17 cellular contexts compared by ENCODE assay signal in genomic region chr5:143547342-143547741, GRCh38.
"Had no signal": no experiment of that assay in that cellular context is flagged by ENCODE, and none has a peak within 500 bp of the region (broad histone marks: within the 10 kb centered on the region; RNA-seq: fewer than 3 reads in every experiment).

No MANE protein-coding gene starts in this region.

- H3K27me3 ChIP-seq: esophagus muscularis mucosa, gastroesophageal sphincter, ovary, right atrium auricular region had no signal

- H3K4me3 Mint-ChIP-seq: dendritic cell treated with granulocyte-macrophage colony-stimulating factor and Interleukin-4, amounts not matched to agents 40 ng/mL and 50 ng/mL, for 4 days; effector memory CD8-positive, alpha-beta T cell; natural killer cell; neural crest cell had no signal

- H3K36me3 Mint-ChIP-seq: natural killer cell had no signal

- H3K27me3 Mint-ChIP-seq: effector memory CD8-positive, alpha-beta T cell had no signal

- H3K4me1 Mint-ChIP-seq: natural killer cell had no signal

- DNase-seq: effector memory CD8-positive, alpha-beta T cell; foreskin fibroblast; glutamatergic neuron; mucosa of descending colon; natural killer cell; ovary; small intestine; stimulated activated CD4-positive, alpha-beta T cell treated with anti-CD3 and anti-CD28 coated beads, Interleukin-2, amount 100 ng/mL, for 48 hours; stimulated activated naive CD4-positive, alpha-beta T cell treated with Interleukin-2 at 50 U/mL for 16 hours; trophoblast cell had no signal

- ATAC-seq: effector memory CD8-positive, alpha-beta T cell; gastroesophageal sphincter; left lobe of liver; mucosa of descending colon; natural killer cell had no signal

- H3K9me3 ChIP-seq: esophagus muscularis mucosa, mucosa of descending colon, ovary, right atrium auricular region had no signal

- H3K27ac ChIP-seq: epithelial cell of prostate, esophagus muscularis mucosa, gastroesophageal sphincter, ovary, right atrium auricular region had no signal

- H3K36me3 ChIP-seq: esophagus muscularis mucosa, gastroesophageal sphincter, ovary, right atrium auricular region had no signal

- H3K27ac Mint-ChIP-seq: dendritic cell treated with granulocyte-macrophage colony-stimulating factor and Interleukin-4, amounts not matched to agents 40 ng/mL and 50 ng/mL, for 4 days; effector memory CD8-positive, alpha-beta T cell; natural killer cell had no signal

- H3K4me3 ChIP-seq: esophagus muscularis mucosa, gastroesophageal sphincter, mucosa of descending colon, ovary, right atrium auricular region had no signal

- H3K4me1 ChIP-seq: esophagus muscularis mucosa, gastroesophageal sphincter had no signal

- H3K9me3 Mint-ChIP-seq: effector memory CD8-positive, alpha-beta T cell; natural killer cell had no signal
